Comparison of ENCODE assay signal across 21 cellular contexts in the genomic region with DNA sequence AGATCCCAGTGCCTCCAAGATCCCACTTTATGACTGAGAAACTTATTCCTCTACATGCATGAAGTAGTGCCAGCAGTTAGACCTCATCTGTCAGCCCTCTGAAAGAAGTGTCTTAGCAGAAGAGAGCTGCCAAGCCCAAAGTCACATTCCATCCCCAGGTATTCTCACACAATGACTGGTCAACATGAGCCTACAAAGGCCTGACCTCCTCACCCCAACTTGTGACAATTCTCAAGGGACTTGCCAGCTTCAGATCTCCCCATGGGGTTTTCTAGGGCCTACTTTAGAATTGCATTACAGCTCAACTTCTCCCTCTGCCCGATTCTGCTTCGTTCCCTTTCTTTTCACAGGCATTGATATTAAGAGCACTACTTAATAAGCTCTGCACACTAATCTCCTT.
A peak's percentile ranks its signal among the peaks of the same experiment; 100 is the strongest.
DNase-seq lines count a peak whose midpoint lies in the region; ATAC-seq, FAIRE-seq and TF ChIP-seq lines count a peak whose summit lies in the region.
"Had no signal": no experiment of that assay in that cellular context is flagged by ENCODE, and none has a peak within 500 bp of the region (broad histone marks: within the 10 kb centered on the region; RNA-seq: fewer than 3 reads in every experiment).

No MANE protein-coding gene starts in this region.

- FAIRE-seq in K562 (lab: Jason Lieb, UNC): no peak

- H3K27ac ChIP-seq in K562 (ENCODE audit: extremely low read depth, low read depth, low read length): no peak overlapping the region
- H3K27ac ChIP-seq in CD4-positive, alpha-beta memory T cell (ENCODE audit: low read depth, low read length): no peak overlapping the region
- H3K27ac ChIP-seq: PC-9 had no signal

- no peaks in the 10 kb centered on the region for H4K20me1 ChIP-seq in K562 (replicated peaks; ENCODE audit: control insufficient read depth, insufficient read depth, low read length)

- intact Hi-C loops in K562 (cut with micrococcal nuclease) (no loop called here), Right ventricle myocardium superior (cut with DNase I) (no loop called here)
- intact Hi-C loops in CD4-positive, alpha-beta memory T cell (cut with micrococcal nuclease): no loop called here

- no peaks in the 10 kb centered on the region for H3K36me3 Mint-ChIP-seq in CD4-positive, alpha-beta memory T cell
- H3K36me3 Mint-ChIP-seq in mesothelial cell of epicardium: no peaks in the 10 kb centered on the region
- H3K36me3 Mint-ChIP-seq: T-cell had no signal

- no peak for TF ChIP-seq RAD21 in K562 (CRISPR knock-in tag; conservative IDR thresholded peaks at IDR 0.05 in 1 of 2, IDR thresholded peaks at IDR 0.05 in 1 of 2)

- H3K27me3 ChIP-seq in K562 (ENCODE audit: control insufficient read depth in 2 of 2, insufficient read depth in 2 of 2, low read length in 2 of 2): no peaks in the 10 kb centered on the region
- H3K27me3 ChIP-seq in CD4-positive, alpha-beta memory T cell (ENCODE audit: insufficient read depth, low read length): no peaks in the 10 kb centered on the region
- H3K27me3 ChIP-seq: MG63 had no signal

- peaks cover 0 to 10% (median 3%) of the 10 kb centered on the region in 8 donors for H3K9me3 Mint-ChIP-seq in CD4-positive, alpha-beta memory T cell
- peaks cover 16% of the 10 kb centered on the region for H3K9me3 Mint-ChIP-seq in mesothelial cell of epicardium

- POLR2A ChIA-PET in K562 (lab: Yijun Ruan, JAX): no interaction called here
- POLR2A ChIA-PET in CD4-positive, alpha-beta memory T cell (lab: Charles Lee; ENCODE audit: partially characterized antibody): no interaction called here

- no peaks in the 10 kb centered on the region for H3K9me1 ChIP-seq in K562 (ENCODE audit: control insufficient read depth, insufficient read depth, low read length)

- peak overlapping the region; percentile 66; the same call in 1 of the 2 replicates for H2AFZ ChIP-seq in K562 (ENCODE audit: low read depth, low read length)
- H2AFZ ChIP-seq: PC-9 had no signal

- H3K9ac ChIP-seq in K562 (ENCODE audit: insufficient read depth in 1 of 2, low read depth in 2 of 2, low read length in 2 of 2): no peak overlapping the region

- no peaks in the 10 kb centered on the region for H3K4me1 Mint-ChIP-seq in CD4-positive, alpha-beta memory T cell
- H3K4me1 Mint-ChIP-seq in mesothelial cell of epicardium: no peaks in the 10 kb centered on the region
- H3K4me1 Mint-ChIP-seq: CD8-positive, alpha-beta memory T cell; T-cell had no signal

- TF ChIP-seq CTCF in K562 (IDR thresholded peaks at IDR 0.05 in 2 of 3, conservative IDR thresholded peaks at IDR 0.05 in 1 of 3; ENCODE audit: insufficient read depth in 2 of 3, low read depth in 1 of 3, low read length in 3 of 3): no peak
- TF ChIP-seq CTCF in mesothelial cell of epicardium (IDR thresholded peaks at IDR 0.05; ENCODE audit: unreplicated experiment): no peak

- CTCF ChIA-PET in K562 (lab: Yijun Ruan, JAX; ENCODE audit: low intra/inter-chr PET ratio): no interaction called here
- CTCF ChIA-PET in CD4-positive, alpha-beta memory T cell (lab: Charles Lee; ENCODE audit: partially characterized antibody): no interaction called here

- peaks cover 6% of the 10 kb centered on the region for H3K9me3 ChIP-seq in K562 (replicated peaks; ENCODE audit: control insufficient read depth, insufficient read depth, low read depth, low read length)
- no peaks in the 10 kb centered on the region for H3K9me3 ChIP-seq in CD4-positive, alpha-beta memory T cell (ENCODE audit: control insufficient read depth in 1 of 2, low read length in 2 of 2)
- H3K9me3 ChIP-seq: MG63 had no signal

- in situ Hi-C loops in K562 (cut with MboI): no loop called here

- no peak for TF ChIP-seq POLR2A in K562 (conservative IDR thresholded peaks at IDR 0.05)

- no peaks in the 10 kb centered on the region for H3K79me2 ChIP-seq in K562 (ENCODE audit: control insufficient read depth, insufficient read depth, low read length)

- BruUV-seq in K562 (replicated peaks; lab: Mats Ljungman, UMichigan): no TSS peak

- H3K4me3 ChIP-seq in K562: no peak overlapping the region
- no peak overlapping the region for H3K4me3 ChIP-seq in CD4-positive, alpha-beta memory T cell (ENCODE audit: low read length in 2 of 2)
- H3K4me3 ChIP-seq: MG63, PC-9 had no signal

- no peak overlapping the region for H3K4me2 ChIP-seq in K562 (ENCODE audit: insufficient read depth, low read length)
- H3K4me2 ChIP-seq: PC-9 had no signal

- no peak overlapping the region for H3K4me3 Mint-ChIP-seq in CD4-positive, alpha-beta memory T cell
- no peak overlapping the region for H3K4me3 Mint-ChIP-seq in mesothelial cell of epicardium
- H3K4me3 Mint-ChIP-seq: CD8-positive, alpha-beta memory T cell; T-cell had no signal

- H3K4me1 ChIP-seq in K562 (replicated peaks in 1 of 2; ENCODE audit: control insufficient read depth in 2 of 2, insufficient read depth in 2 of 2, low read length in 2 of 2): peaks cover 0 to 16% of the 10 kb centered on the region in 2 experiments; a peak in 3 of 5 replicates
- H3K4me1 ChIP-seq in CD4-positive, alpha-beta memory T cell (ENCODE audit: insufficient read depth, low read length): no peaks in the 10 kb centered on the region

- no peaks in the 10 kb centered on the region for H3K27me3 Mint-ChIP-seq in CD4-positive, alpha-beta memory T cell
- H3K27me3 Mint-ChIP-seq in mesothelial cell of epicardium (ENCODE audit: low read depth): no peaks in the 10 kb centered on the region
- H3K27me3 Mint-ChIP-seq: CD8-positive, alpha-beta memory T cell; T-cell had no signal

- H3K27ac Mint-ChIP-seq in CD4-positive, alpha-beta memory T cell: no peak overlapping the region
- H3K27ac Mint-ChIP-seq in mesothelial cell of epicardium: no peak overlapping the region
- H3K27ac Mint-ChIP-seq: T-cell had no signal

- WGBS in K562 (ENCODE audit: insufficient coverage, low coverage, missing lambda C conversion rate): 59% methylated on average over 2 of the region's 2 CpGs

- DNase-seq in K562 (ENCODE audit: extremely low read depth in 1 of 4, low spot score in 3 of 4) (no peak), NCI-H446 treated with DMSO at 0.1 percent for 48 hours (lab: John Stamatoyannopoulos, UW) (no peak), mesothelial cell of epicardium (ENCODE audit: low spot score in 2 of 2, unreplicated experiment in 2 of 2) (no peak), Right ventricle myocardium superior (no peak)
- DNase-seq in CD4-positive, alpha-beta memory T cell: no peak
- DNase-seq: C1 segment of cervical spinal cord; Calu3; CD8-positive, alpha-beta memory T cell; DMS153; DND-41; KG1; MG63; NCI-H2029; NCI-H446; NCI-H526; PC-9; RPMI8226; SHP77; T-cell had no signal

- H3K36me3 ChIP-seq in K562 (ENCODE audit: control insufficient read depth, insufficient read depth, low read length): no peaks in the 10 kb centered on the region
- no peaks in the 10 kb centered on the region for H3K36me3 ChIP-seq in CD4-positive, alpha-beta memory T cell (ENCODE audit: insufficient read depth, low read length)
- H3K36me3 ChIP-seq: MG63 had no signal

- TF ChIP-seq EP300 in K562 (IDR thresholded peaks at IDR 0.05; ENCODE audit: low read length): no peak

- ATAC-seq in GM18909 (IDR thresholded peaks at IDR 0.05; ENCODE audit: poor library complexity, unreplicated experiment) (peak; percentile 52), HG02610 (IDR thresholded peaks at IDR 0.05; ENCODE audit: unreplicated experiment) (peak; percentile 68), K562 (no peak), Right ventricle myocardium superior (ENCODE audit: poor library complexity) (no peak)
- ATAC-seq: T-cell had no signal

TF ChIP-seq in K562, 482 proteins besides CTCF, POLR2A, EP300 and RAD21 (continues in another document):
- no peak for TF ChIP-seq SP2 (IDR thresholded peaks at IDR 0.05; ENCODE audit: extremely low read depth, low read depth, low read length, poor library complexity, severe bottlenecking)
- no peak for TF ChIP-seq ZNF140 (CRISPR knock-in tag; IDR thresholded peaks at IDR 0.05)
- TF ChIP-seq ATF7 (IDR thresholded peaks at IDR 0.05): no peak
- no peak for TF ChIP-seq CHCHD3 (CRISPR knock-in tag; IDR thresholded peaks at IDR 0.05)
- TF ChIP-seq, protein P1, sequence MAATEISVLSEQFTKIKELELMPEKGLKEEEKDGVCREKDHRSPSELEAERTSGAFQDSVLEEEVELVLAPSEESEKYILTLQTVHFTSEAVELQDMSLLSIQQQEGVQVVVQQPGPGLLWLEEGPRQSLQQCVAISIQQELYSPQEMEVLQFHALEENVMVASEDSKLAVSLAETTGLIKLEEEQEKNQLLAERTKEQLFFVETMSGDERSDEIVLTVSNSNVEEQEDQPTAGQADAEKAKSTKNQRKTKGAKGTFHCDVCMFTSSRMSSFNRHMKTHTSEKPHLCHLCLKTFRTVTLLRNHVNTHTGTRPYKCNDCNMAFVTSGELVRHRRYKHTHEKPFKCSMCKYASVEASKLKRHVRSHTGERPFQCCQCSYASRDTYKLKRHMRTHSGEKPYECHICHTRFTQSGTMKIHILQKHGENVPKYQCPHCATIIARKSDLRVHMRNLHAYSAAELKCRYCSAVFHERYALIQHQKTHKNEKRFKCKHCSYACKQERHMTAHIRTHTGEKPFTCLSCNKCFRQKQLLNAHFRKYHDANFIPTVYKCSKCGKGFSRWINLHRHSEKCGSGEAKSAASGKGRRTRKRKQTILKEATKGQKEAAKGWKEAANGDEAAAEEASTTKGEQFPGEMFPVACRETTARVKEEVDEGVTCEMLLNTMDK (IDR thresholded peaks at IDR 0.05; ENCODE audit: borderline replicate concordance, insufficient read depth, low read depth, low read length, poor library complexity, severe bottlenecking): no peak
- no peak for TF ChIP-seq GTF2F1 (IDR thresholded peaks at IDR 0.05; ENCODE audit: low read depth, low read length)
- TF ChIP-seq GTF2E2 (tag; IDR thresholded peaks at IDR 0.05): no peak
- TF ChIP-seq, protein P2, sequence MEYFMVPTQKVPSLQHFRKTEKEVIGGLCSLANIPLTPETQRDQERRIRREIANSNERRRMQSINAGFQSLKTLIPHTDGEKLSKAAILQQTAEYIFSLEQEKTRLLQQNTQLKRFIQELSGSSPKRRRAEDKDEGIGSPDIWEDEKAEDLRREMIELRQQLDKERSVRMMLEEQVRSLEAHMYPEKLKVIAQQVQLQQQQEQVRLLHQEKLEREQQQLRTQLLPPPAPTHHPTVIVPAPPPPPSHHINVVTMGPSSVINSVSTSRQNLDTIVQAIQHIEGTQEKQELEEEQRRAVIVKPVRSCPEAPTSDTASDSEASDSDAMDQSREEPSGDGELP (CRISPR knock-in tag; IDR thresholded peaks at IDR 0.05; ENCODE audit: borderline replicate concordance): no peak
- TF ChIP-seq, protein P3, sequence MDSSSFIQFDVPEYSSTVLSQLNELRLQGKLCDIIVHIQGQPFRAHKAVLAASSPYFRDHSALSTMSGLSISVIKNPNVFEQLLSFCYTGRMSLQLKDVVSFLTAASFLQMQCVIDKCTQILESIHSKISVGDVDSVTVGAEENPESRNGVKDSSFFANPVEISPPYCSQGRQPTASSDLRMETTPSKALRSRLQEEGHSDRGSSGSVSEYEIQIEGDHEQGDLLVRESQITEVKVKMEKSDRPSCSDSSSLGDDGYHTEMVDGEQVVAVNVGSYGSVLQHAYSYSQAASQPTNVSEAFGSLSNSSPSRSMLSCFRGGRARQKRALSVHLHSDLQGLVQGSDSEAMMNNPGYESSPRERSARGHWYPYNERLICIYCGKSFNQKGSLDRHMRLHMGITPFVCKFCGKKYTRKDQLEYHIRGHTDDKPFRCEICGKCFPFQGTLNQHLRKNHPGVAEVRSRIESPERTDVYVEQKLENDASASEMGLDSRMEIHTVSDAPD (CRISPR knock-in tag; IDR thresholded peaks at IDR 0.05): no peak

Comparison
In these comparisons a context has a peak if more than half of its experiments do, and no peak if none do; other contexts are left out.
1. ATAC-seq: peak in GM18909 (single experiment) and HG02610 (single experiment); none in K562 (single experiment) and Right ventricle myocardium superior (single experiment).